9 cellular contexts compared by ENCODE assay signal in the genomic region with DNA sequence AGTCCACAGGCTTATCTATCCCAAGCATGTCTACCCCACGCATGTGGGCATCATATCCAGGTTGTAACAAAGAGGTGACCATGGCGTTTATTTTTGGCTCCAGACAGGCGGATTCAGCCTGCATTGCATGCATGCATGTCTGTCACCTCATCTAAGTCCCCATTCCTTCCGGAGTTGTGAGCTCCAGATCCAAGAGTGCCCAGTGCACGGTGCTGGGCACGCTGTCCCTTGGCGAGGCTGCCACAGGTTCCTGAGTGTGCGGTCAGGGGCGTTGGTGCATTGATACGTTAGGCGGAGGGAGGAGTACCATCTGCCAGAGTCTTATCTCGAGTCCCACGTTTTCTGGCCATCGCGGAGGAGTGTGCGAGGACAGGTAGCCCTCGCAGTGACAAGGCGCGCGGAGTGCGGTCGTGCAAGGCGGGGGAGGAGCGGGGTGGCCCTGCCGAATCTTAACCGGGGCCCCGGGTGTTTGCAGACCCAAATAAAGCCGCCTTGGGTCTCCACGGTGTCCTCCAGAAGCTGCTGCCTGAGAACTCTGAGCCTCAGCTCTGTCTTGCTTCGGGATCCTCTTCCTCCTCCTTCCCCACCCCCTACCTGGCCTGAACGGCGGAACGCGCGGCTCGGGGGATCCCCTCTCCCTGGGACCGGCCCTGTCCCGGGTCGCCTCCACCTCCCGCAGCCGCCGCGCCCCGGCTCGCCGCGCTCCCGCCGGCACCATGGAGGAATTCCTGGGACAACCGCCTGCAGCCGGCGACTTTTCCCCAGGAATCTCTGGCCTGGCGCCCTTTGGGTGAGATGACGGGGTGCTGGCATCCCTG. TPM values are rescaled to one million over a fixed set of nuclear protein-coding genes. Genes with fewer than 3 reads are reported as not detected.
DNase-seq lines count a peak whose midpoint lies in the region; ATAC-seq and TF ChIP-seq lines count a peak whose summit lies in the region.
"Had no signal": no experiment of that assay in that cellular context is flagged by ENCODE, and none has a peak within 500 bp of the region (broad histone marks: within the 10 kb centered on the region; RNA-seq: fewer than 3 reads in every experiment).

No MANE protein-coding gene starts in this region.

- no peak overlapping the region for H3K4me2 ChIP-seq in Karpas-422 (ENCODE audit: low read depth, low read length, poor library complexity, severe bottlenecking)

- H3K4me1 ChIP-seq in Karpas-422 (ENCODE audit: low read length) = no peaks in the 10 kb centered on the region

- TF ChIP-seq CTCF in cardiac fibroblast (IDR thresholded peaks at IDR 0.05; ENCODE audit: low read depth, low read length) = no peak
- TF ChIP-seq CTCF in neural crest cell (conservative IDR thresholded peaks at IDR 0.05) = no peak
- TF ChIP-seq CTCF in CD4-positive, alpha-beta T cell (IDR thresholded peaks at IDR 0.05) = no peak

- H3K27ac ChIP-seq in CD4-positive, alpha-beta T cell (ENCODE audit: low read depth, low read length) = no peak overlapping the region
- H3K27ac ChIP-seq in Karpas-422 (ENCODE audit: low read length) = no peak overlapping the region

- ATAC-seq in HG02852 (IDR thresholded peaks at IDR 0.05; ENCODE audit: unreplicated experiment) (peak; percentile 41), HG03439 (IDR thresholded peaks at IDR 0.05; ENCODE audit: unreplicated experiment) (no peak)
- ATAC-seq in CD4-positive, alpha-beta T cell (ENCODE audit: poor library complexity) = no peak

- H3K27ac Mint-ChIP-seq in neural crest cell (ENCODE audit: unreplicated experiment) = no peak overlapping the region
- H3K27ac Mint-ChIP-seq in CD4-positive, alpha-beta T cell = no peak overlapping the region
- H3K27ac Mint-ChIP-seq: activated naive CD8-positive, alpha-beta T cell treated with anti-CD3 and anti-CD28 coated beads, Interleukin-2, amount 10 ng/mL, durations not matched to agents 7 days and 5 days had no signal

- no peaks in the 10 kb centered on the region for H3K79me2 ChIP-seq in Karpas-422 (ENCODE audit: low read length)

- no peaks in the 10 kb centered on the region for H3K36me3 ChIP-seq in Karpas-422 (ENCODE audit: insufficient read depth, low read length)

- H4K20me1 ChIP-seq in Karpas-422 (ENCODE audit: insufficient read depth, low read depth, low read length) = no peaks in the 10 kb centered on the region

- peaks cover 22% of the 10 kb centered on the region for H3K27me3 ChIP-seq in CD4-positive, alpha-beta T cell (ENCODE audit: control insufficient read depth, insufficient read depth, low read length)
- no peaks in the 10 kb centered on the region for H3K27me3 ChIP-seq in Karpas-422 (ENCODE audit: low read length)

- peaks cover 16% of the 10 kb centered on the region for H3K4me1 Mint-ChIP-seq in neural crest cell
- no peaks in the 10 kb centered on the region for H3K4me1 Mint-ChIP-seq in CD4-positive, alpha-beta T cell (ENCODE audit: low read depth)

- H3K9me2 ChIP-seq in Karpas-422 (replicated peaks; ENCODE audit: insufficient read depth, low read length) = no peaks in the 10 kb centered on the region

- H3K36me3 Mint-ChIP-seq in neural crest cell (ENCODE audit: low read depth) = no peaks in the 10 kb centered on the region
- no peaks in the 10 kb centered on the region for H3K36me3 Mint-ChIP-seq in CD4-positive, alpha-beta T cell (ENCODE audit: low read depth)
- H3K36me3 Mint-ChIP-seq: activated naive CD8-positive, alpha-beta T cell treated with anti-CD3 and anti-CD28 coated beads, Interleukin-2, amount 10 ng/mL, durations not matched to agents 7 days and 5 days had no signal

- DNase-seq in ELF-1 (ENCODE audit: low read depth, low spot score) (peak; percentile 27), cardiac fibroblast (ENCODE audit: low read depth in 2 of 2) (no peak), neural crest cell (ENCODE audit: low read depth, low spot score) (peak; percentile 1), OCI-M2 (lab: John Stamatoyannopoulos, UW; ENCODE audit: unreplicated experiment) (no peak), Karpas-422 (no peak)
- DNase-seq in CD4-positive, alpha-beta T cell = no peak

- peak overlapping the region; percentile 19 to 30 for H3K4me3 ChIP-seq in cardiac fibroblast (replicated peaks in 1 of 2; ENCODE audit: low read depth in 2 of 2, low read length in 2 of 2)
- no peak overlapping the region for H3K4me3 ChIP-seq in Karpas-422 (ENCODE audit: low read length)

- POLR2A ChIA-PET in CD4-positive, alpha-beta T cell (lab: Charles Lee) = no interaction called here

- H3K9ac ChIP-seq in Karpas-422 (ENCODE audit: low read length) = no peak overlapping the region

- no peaks in the 10 kb centered on the region for H3K9me3 Mint-ChIP-seq in neural crest cell
- peaks cover 4% of the 10 kb centered on the region for H3K9me3 Mint-ChIP-seq in CD4-positive, alpha-beta T cell
- H3K9me3 Mint-ChIP-seq: activated naive CD8-positive, alpha-beta T cell treated with anti-CD3 and anti-CD28 coated beads, Interleukin-2, amount 10 ng/mL, durations not matched to agents 7 days and 5 days had no signal

- H3K9me3 ChIP-seq in CD4-positive, alpha-beta T cell (ENCODE audit: control insufficient read depth, low read length) = no peaks in the 10 kb centered on the region
- no peaks in the 10 kb centered on the region for H3K9me3 ChIP-seq in Karpas-422 (ENCODE audit: low read length)

- peaks cover 60% of the 10 kb centered on the region for H3K27me3 Mint-ChIP-seq in neural crest cell (ENCODE audit: low read depth)
- peaks cover 31% of the 10 kb centered on the region for H3K27me3 Mint-ChIP-seq in CD4-positive, alpha-beta T cell

- no peak overlapping the region for H2AFZ ChIP-seq in Karpas-422 (ENCODE audit: low read length)

- CTCF ChIA-PET in CD4-positive, alpha-beta T cell (lab: Charles Lee) = no interaction called here

- H3K4me3 Mint-ChIP-seq in neural crest cell = peak overlapping the region; percentile 89
- H3K4me3 Mint-ChIP-seq in CD4-positive, alpha-beta T cell = no peak overlapping the region

- intact Hi-C loops in CD4-positive, alpha-beta T cell (cut with DNase I, micrococcal nuclease) = no loop called here

RNA-seq across cellular contexts. Expression of a gene that starts 0.6 kb away (rescaled TPM):
- total RNA-seq in neural crest cell = 0.07 TPM in 1 of 2 replicates, not detected in the other
- not detected for total RNA-seq in CD4-positive, alpha-beta T cell
- total RNA-seq in Karpas-422 (2014; rRNA removed; shearing (Covaris generic); ENCODE audit: low replicate concordance) = not detected in 2 replicates
- total RNA-seq: activated naive CD8-positive, alpha-beta T cell treated with anti-CD3 and anti-CD28 coated beads, Interleukin-2, amount 10 ng/mL, durations not matched to agents 7 days and 5 days had no signal

Comparison
In these comparisons a context has a peak if more than half of its experiments do, and no peak if none do; other contexts are left out.
1. DNase-seq: peak in ELF-1 (single experiment) and neural crest cell (single experiment); none in cardiac fibroblast (0 of 2), OCI-M2 (single experiment), CD4-positive, alpha-beta T cell (0 of 10) and Karpas-422 (single experiment).